9 cellular contexts compared by ENCODE assay signal in the genomic region with DNA sequence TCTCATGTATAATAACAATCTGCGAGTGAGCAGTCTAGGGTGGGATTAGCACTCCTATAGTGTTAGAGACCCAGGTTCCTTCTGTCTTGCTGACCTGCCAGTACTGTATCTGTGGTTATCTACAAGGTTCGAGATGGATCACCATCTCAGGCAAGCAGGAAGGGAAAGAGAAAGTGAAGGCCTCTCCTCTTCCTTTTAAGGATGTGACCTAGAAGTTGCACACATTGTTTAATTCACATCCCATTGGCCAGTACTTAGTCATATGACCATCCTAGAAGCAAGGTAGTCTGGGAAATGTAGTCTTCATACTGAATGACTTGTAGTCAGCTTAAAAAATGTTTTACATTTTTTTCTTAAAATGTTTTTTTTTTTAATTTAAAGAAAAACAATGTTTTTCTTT.
DNase-seq lines count a peak whose midpoint lies in the region; ATAC-seq, FAIRE-seq and TF ChIP-seq lines count a peak whose summit lies in the region.
"Had no signal": no experiment of that assay in that cellular context is flagged by ENCODE, and none has a peak within 500 bp of the region (broad histone marks: within the 10 kb centered on the region; RNA-seq: fewer than 3 reads in every experiment).

No MANE protein-coding gene starts in this region.

- H3K27me3 ChIP-seq in Panc1 (ENCODE audit: control insufficient read depth, insufficient read depth, low read length): peaks cover 8% of the 10 kb centered on the region
- H3K27me3 ChIP-seq in pancreas: no peaks in the 10 kb centered on the region

- 66 to 86% methylated on average over 2 of the region's 2 CpGs for WGBS in pancreas, 2 donors

- H3K36me3 ChIP-seq in Panc1 (ENCODE audit: control insufficient read depth, insufficient read depth, low read length) (no peaks in the 10 kb centered on the region), pancreas (no peaks in the 10 kb centered on the region)

- ATAC-seq in GM19397 (IDR thresholded peaks at IDR 0.05; ENCODE audit: unreplicated experiment): peak; percentile 84
- ATAC-seq in HG03342 (IDR thresholded peaks at IDR 0.05; ENCODE audit: unreplicated experiment): peak; percentile 99
- ATAC-seq in Panc1: peak; percentile 90
- ATAC-seq in pancreas: peak in 3 of 4 donors; percentile 64 to 77 (median 71)

- in situ Hi-C loops in Panc1 (cut with HindIII; ENCODE audit: low pct_unique_long_range_greater_than_20kb, low sequenced_read_pairs): no loop called here

- H3K9me3 ChIP-seq in Panc1 (ENCODE audit: control insufficient read depth, insufficient read depth, low read depth, low read length): no peaks in the 10 kb centered on the region
- H3K9me3 ChIP-seq in pancreas: no peaks in the 10 kb centered on the region
- H3K9me3 ChIP-seq: Caco-2 had no signal

- TF ChIP-seq CTCF in Panc1 (IDR thresholded peaks at IDR 0.05): no peak
- no peak for TF ChIP-seq CTCF in pancreas (IDR thresholded peaks at IDR 0.05)

- CTCF ChIA-PET in Panc1 (lab: Charles Lee): no interaction called here

- intact Hi-C loops in Panc1 (cut with micrococcal nuclease; ENCODE audit: unreplicated experiment) (no loop called here), pancreas (cut with DNase I) (no loop called here)

- POLR2A ChIA-PET in Panc1 (lab: Charles Lee): no interaction called here

- H3K4me3 ChIP-seq in Panc1 (ENCODE audit: low read depth in 2 of 2, low read length in 2 of 2) (no peak overlapping the region), pancreas (no peak overlapping the region)

- no peaks in the 10 kb centered on the region for H3K4me1 ChIP-seq in Panc1 (ENCODE audit: control insufficient read depth, insufficient read depth, low read length)
- no peaks in the 10 kb centered on the region for H3K4me1 ChIP-seq in pancreas

- DNase-seq in NCI-H187 treated with DMSO at 0.1 percent for 48 hours (lab: John Stamatoyannopoulos, UW) (peak; percentile 69), NCI-H187 (lab: John Stamatoyannopoulos, UW) (no peak), Panc1 (ENCODE audit: low read depth, low spot score) (no peak), epidermal melanocyte (ENCODE audit: insufficient read length, low spot score) (peak; percentile 32), pancreas (no peak), DMS79 treated with DMSO at 0.1 percent for 48 hours (lab: John Stamatoyannopoulos, UW) (no peak)

- FAIRE-seq in pancreas (lab: Jason Lieb, UNC): no peak

- no TSS peak for BruUV-seq in Panc1 (replicated peaks; lab: Mats Ljungman, UMichigan)

- H3K27ac ChIP-seq in Panc1 (ENCODE audit: low read length) (no peak overlapping the region), pancreas (no peak overlapping the region)

Comparison
In these comparisons a context has a peak if more than half of its experiments do, and no peak if none do; other contexts are left out.
1. DNase-seq: peak in NCI-H187 treated with DMSO at 0.1 percent for 48 hours (single experiment) and epidermal melanocyte (single experiment); none in NCI-H187 (0 of 2), Panc1 (single experiment), pancreas (0 of 6) and DMS79 treated with DMSO at 0.1 percent for 48 hours (single experiment).
2. Peak in every context shown above with its lines, with median percentiles within 50 percentile points of each other: ATAC-seq.